1 cellular context compared by ENCODE assay signal in genomic region chrX:30659421-30659820, GRCh38.
TF ChIP-seq lines count a peak whose summit lies in the region.

No MANE protein-coding gene starts in this region.

TF ChIP-seq in K562, 482 proteins besides CTCF, POLR2A, EP300 and RAD21 (continued from another document and continues in another):
- TF ChIP-seq ARID4B (CRISPR knock-in tag; IDR thresholded peaks at IDR 0.05): no peak
- peak; percentile 29 for TF ChIP-seq CBFA2T2 (conservative IDR thresholded peaks at IDR 0.05)
- peak; percentile 35; the same call in 1 of the 2 replicates for TF ChIP-seq EP400 (IDR thresholded peaks at IDR 0.05)
- TF ChIP-seq MAFG (tag; conservative IDR thresholded peaks at IDR 0.05): peak; percentile 35
- TF ChIP-seq ZFP36 (IDR thresholded peaks at IDR 0.05; ENCODE audit: low read depth, low read length, partially characterized antibody): no peak
- peak; percentile 72 for TF ChIP-seq ATF3 (IDR thresholded peaks at IDR 0.05)
- TF ChIP-seq ATF3 (CRISPR knock-in tag; conservative IDR thresholded peaks at IDR 0.05): no peak
- TF ChIP-seq PRMT5 (CRISPR knock-in tag; IDR thresholded peaks at IDR 0.05): no peak
- TF ChIP-seq FOSL1 (tag; conservative IDR thresholded peaks at IDR 0.05): peak; percentile 90
- TF ChIP-seq SMARCE1 (IDR thresholded peaks at IDR 0.05): peak; percentile 55; the same call in 1 of the 2 replicates
- TF ChIP-seq NFE2 (IDR thresholded peaks at IDR 0.05; ENCODE audit: low read depth): peak; percentile 66
- TF ChIP-seq FIP1L1 (IDR thresholded peaks at IDR 0.05; ENCODE audit: low read depth, low read length, poor library complexity, severe bottlenecking): no peak
- TF ChIP-seq TCF3 (CRISPR knock-in tag; IDR thresholded peaks at IDR 0.05): peak; percentile 62
- TF ChIP-seq NR2F6 (CRISPR knock-in tag; IDR thresholded peaks at IDR 0.05): no peak
- TF ChIP-seq E2F5 (CRISPR knock-in tag; IDR thresholded peaks at IDR 0.05): no peak
- no peak for TF ChIP-seq USF2 (CRISPR knock-in tag; IDR thresholded peaks at IDR 0.05)
- TF ChIP-seq JUN (IDR thresholded peaks at IDR 0.05; ENCODE audit: borderline replicate concordance, low read depth, low read length): 0 out of 2 replicates have a peak, but pooled peaks have one; percentile 37
- no peak for TF ChIP-seq JUN (CRISPR knock-in tag; IDR thresholded peaks at IDR 0.05; ENCODE audit: borderline replicate concordance)
- no peak for TF ChIP-seq FOXO4 (CRISPR knock-in tag; IDR thresholded peaks at IDR 0.05)
- peak; percentile 79; the same call in 1 of the 2 replicates for TF ChIP-seq JUND (IDR thresholded peaks at IDR 0.05; ENCODE audit: borderline replicate concordance, low read depth, low read length)
- TF ChIP-seq JUND (tag; IDR thresholded peaks at IDR 0.05; ENCODE audit: borderline replicate concordance, low read depth, low read length): no peak; the same call in 2 of the 3 replicates
- TF ChIP-seq MGA (IDR thresholded peaks at IDR 0.05): peak; percentile 11; the same call in 1 of the 2 replicates
- TF ChIP-seq TRIM24 (IDR thresholded peaks at IDR 0.05): peak; percentile 63 to 68; a peak in 2 of 4 replicates
- peak; percentile 47; the same call in 1 of the 2 replicates for TF ChIP-seq ZNF592 (IDR thresholded peaks at IDR 0.05)
- TF ChIP-seq ARID1B (IDR thresholded peaks at IDR 0.05): peak; percentile 77
- peak; percentile 51; the same call in 1 of the 2 replicates for TF ChIP-seq TEAD4 (IDR thresholded peaks at IDR 0.05; ENCODE audit: low read length)
- no peak for TF ChIP-seq TEAD4 (CRISPR knock-in tag; IDR thresholded peaks at IDR 0.05; ENCODE audit: borderline replicate concordance)
- no peak for TF ChIP-seq GTF2F1 (IDR thresholded peaks at IDR 0.05; ENCODE audit: low read depth, low read length)
- TF ChIP-seq MEIS2 (IDR thresholded peaks at IDR 0.05; ENCODE audit: partially characterized antibody): peak; percentile 29
- TF ChIP-seq RCOR1 (IDR thresholded peaks at IDR 0.05; ENCODE audit: borderline replicate concordance in 1 of 2, low read depth in 2 of 2, low read length in 2 of 2): 0 out of 4 replicates have a peak, but pooled peaks of 1 of the 2 experiments have one; percentile 9
- TF ChIP-seq KDM2B (CRISPR knock-in tag; IDR thresholded peaks at IDR 0.05): no peak
